Comparison of ENCODE assay signal across 21 cellular contexts in genomic region chr1:94093351-94093750, GRCh38. TPM values are rescaled to one million over a fixed set of nuclear protein-coding genes. Genes with fewer than 3 reads are reported as not detected.
DNase-seq lines count a peak whose midpoint lies in the region; ATAC-seq and TF ChIP-seq lines count a peak whose summit lies in the region.
"Had no signal": no experiment of that assay in that cellular context is flagged by ENCODE, and none has a peak within 500 bp of the region (broad histone marks: within the 10 kb centered on the region; RNA-seq: fewer than 3 reads in every experiment).

No MANE protein-coding gene starts in this region.

- TF ChIP-seq CTCF in heart left ventricle (IDR thresholded peaks at IDR 0.05) (no peak), neural progenitor cell (IDR thresholded peaks at IDR 0.05) (no peak), type B pancreatic cell (conservative IDR thresholded peaks at IDR 0.05) (no peak)

- H3K4me2 ChIP-seq in neural progenitor cell: peak overlapping the region; percentile 33
- H3K4me2 ChIP-seq: A549 had no signal

- DNase-seq in heart left ventricle (no peak), left ventricle myocardium superior (no peak), neural progenitor cell (ENCODE audit: low spot score) (peak; percentile 65), type B pancreatic cell (ENCODE audit: extremely low spot score, unreplicated experiment) (no peak), NCI-H128 (lab: John Stamatoyannopoulos, UW; ENCODE audit: unreplicated experiment) (no peak)
- DNase-seq: activated CD4-positive, alpha-beta memory T cell treated with anti-CD3 and anti-CD28 coated beads for 36 hours; CD8-positive, alpha-beta memory T cell; effector CD4-positive, alpha-beta T cell; foreskin fibroblast; immature natural killer cell; NCI-H1092 treated with DMSO at 0.1 percent for 48 hours; NCI-H345; stimulated activated CD4-positive, alpha-beta T cell treated with anti-CD3 and anti-CD28 coated beads, Interleukin-1b, Interleukin-23, amount 100 ng/mL, for 48 hours; stimulated activated CD8-positive, alpha-beta memory T cell treated with anti-CD3 and anti-CD28 coated beads, Interleukin-4, amount 100 ng/mL, for 48 hours had no signal

- peaks cover 0 to 76% (median 58%) of the 10 kb centered on the region in 12 donors for H3K4me1 ChIP-seq in heart left ventricle
- H3K4me1 ChIP-seq in duodenal mucosa (ENCODE audit: control insufficient read depth in 1 of 2, insufficient read depth in 2 of 2, low read length in 2 of 2): peaks cover 14% of the 10 kb centered on the region in 2 donors
- H3K4me1 ChIP-seq in neural progenitor cell: peaks cover 34% of the 10 kb centered on the region

- H3K9me3 ChIP-seq in heart left ventricle: no peaks in the 10 kb centered on the region
- no peaks in the 10 kb centered on the region for H3K9me3 ChIP-seq in duodenal mucosa (ENCODE audit: control insufficient read depth in 1 of 2, low read length in 2 of 2)
- no peaks in the 10 kb centered on the region for H3K9me3 ChIP-seq in neural progenitor cell (ENCODE audit: low read depth)
- H3K9me3 ChIP-seq: A549 had no signal

- peaks cover 18% of the 10 kb centered on the region for H3F3A ChIP-seq in neural progenitor cell (ENCODE audit: low read depth)

- H3K4me3 Mint-ChIP-seq in neural progenitor cell (no peak overlapping the region), type B pancreatic cell (no peak overlapping the region)
- H3K4me3 Mint-ChIP-seq: activated CD4-positive, alpha-beta memory T cell treated with anti-CD3 and anti-CD28 coated beads for 36 hours; activated T-helper 17 cell treated with anti-CD3 and anti-CD28 coated beads, Interleukin-2, amount 50 U/mL, for 72 hours; CD8-positive, alpha-beta memory T cell; IgD-negative memory B cell; immature natural killer cell had no signal

- H3K27ac ChIP-seq in heart left ventricle: peak overlapping the region; percentile 70 to 94 (median 82)
- H3K27ac ChIP-seq in duodenal mucosa (ENCODE audit: low read depth, low read length): peak overlapping the region; percentile 59
- no peak overlapping the region for H3K27ac ChIP-seq in neural progenitor cell
- H3K27ac ChIP-seq: A549 had no signal

- H3K4me1 Mint-ChIP-seq in neural progenitor cell (peaks cover 75% of the 10 kb centered on the region), type B pancreatic cell (ENCODE audit: unreplicated experiment) (peaks cover 63% of the 10 kb centered on the region)
- H3K4me1 Mint-ChIP-seq: IgD-negative memory B cell had no signal

- H3K36me3 Mint-ChIP-seq in neural progenitor cell (peaks cover 2% of the 10 kb centered on the region), type B pancreatic cell (peaks cover 5% of the 10 kb centered on the region)
- H3K36me3 Mint-ChIP-seq: activated CD4-positive, alpha-beta memory T cell treated with anti-CD3 and anti-CD28 coated beads for 36 hours; CD8-positive, alpha-beta memory T cell had no signal

- ATAC-seq in heart left ventricle (no peak), left ventricle myocardium superior (no peak), SK-N-SH treated with all-trans-retinoic acid at 6 μM for 48 hours (no peak), HG03159 (IDR thresholded peaks at IDR 0.05; ENCODE audit: unreplicated experiment) (no peak)
- ATAC-seq: A549; activated T-helper 17 cell treated with anti-CD3 and anti-CD28 coated beads, Interleukin-2, amount 50 U/mL, for 72 hours had no signal

- peaks cover 0 to under 1% (median 0%) of the 10 kb centered on the region in 9 donors for H3K27me3 ChIP-seq in heart left ventricle
- no peaks in the 10 kb centered on the region for H3K27me3 ChIP-seq in duodenal mucosa (ENCODE audit: control insufficient read depth in 1 of 2, insufficient read depth in 2 of 2, low read length in 2 of 2)
- no peaks in the 10 kb centered on the region for H3K27me3 ChIP-seq in neural progenitor cell

- 87 to 96% (median 92%) methylated on average over 4 of the region's 4 CpGs for WGBS in heart left ventricle, 4 donors

- H3K36me3 ChIP-seq in heart left ventricle (no peaks in the 10 kb centered on the region), duodenal mucosa (ENCODE audit: control insufficient read depth in 1 of 2, insufficient read depth in 2 of 2, low read length in 2 of 2) (no peaks in the 10 kb centered on the region), neural progenitor cell (no peaks in the 10 kb centered on the region)

- H3K27me3 Mint-ChIP-seq in neural progenitor cell (ENCODE audit: insufficient read depth, low read depth) (peaks cover 8% of the 10 kb centered on the region), type B pancreatic cell (no peaks in the 10 kb centered on the region)

- peak overlapping the region; percentile 74 for H3K27ac Mint-ChIP-seq in neural progenitor cell
- peak overlapping the region; percentile 93 for H3K27ac Mint-ChIP-seq in type B pancreatic cell
- H3K27ac Mint-ChIP-seq: activated CD4-positive, alpha-beta memory T cell treated with anti-CD3 and anti-CD28 coated beads for 36 hours; activated T-helper 17 cell treated with anti-CD3 and anti-CD28 coated beads, Interleukin-2, amount 50 U/mL, for 72 hours; IgD-negative memory B cell; progenitor cell of endocrine pancreas had no signal

- H3K4me3 ChIP-seq in heart left ventricle (no peak overlapping the region), duodenal mucosa (ENCODE audit: low read depth in 1 of 2, low read length in 2 of 2) (no peak overlapping the region), neural progenitor cell (no peak overlapping the region)
- H3K4me3 ChIP-seq: A549 had no signal

- H3K79me2 ChIP-seq in neural progenitor cell (ENCODE audit: low read depth): no peaks in the 10 kb centered on the region

- no peak overlapping the region for H3K9ac ChIP-seq in duodenal mucosa (ENCODE audit: low read depth in 1 of 2, low read length in 2 of 2)
- H3K9ac ChIP-seq in neural progenitor cell: no peak overlapping the region

- H4K20me1 ChIP-seq in neural progenitor cell (ENCODE audit: low read depth): no peaks in the 10 kb centered on the region

- no peak overlapping the region for H2AFZ ChIP-seq in neural progenitor cell (replicated peaks)

- no peak for TF ChIP-seq POLR2A in heart left ventricle (IDR thresholded peaks at IDR 0.05)

- intact Hi-C loops in heart left ventricle (cut with DNase I) (loop anchor here in 1 of 10 donors (10.0 kb wide), 1 partner anchor 71 kb away; no protein-coding TSS in a partner anchor), left ventricle myocardium superior (cut with micrococcal nuclease) (no loop called here)

- H3K9me3 Mint-ChIP-seq in neural progenitor cell (no peaks in the 10 kb centered on the region), type B pancreatic cell (peaks cover 5% of the 10 kb centered on the region)
- H3K9me3 Mint-ChIP-seq: activated CD4-positive, alpha-beta memory T cell treated with anti-CD3 and anti-CD28 coated beads for 36 hours; activated T-helper 17 cell treated with anti-CD3 and anti-CD28 coated beads, Interleukin-2, amount 50 U/mL, for 72 hours; CD8-positive, alpha-beta memory T cell; immature natural killer cell had no signal

TF ChIP-seq in SK-N-SH treated with all-trans-retinoic acid at 6 μM for 48 hours, 23 proteins besides CTCF, POLR2A, EP300 and RAD21 (continues in another document):
- TF ChIP-seq PATZ1 (CRISPR knock-in tag; IDR thresholded peaks at IDR 0.05; ENCODE audit: borderline replicate concordance): no peak
- TF ChIP-seq TOX (CRISPR knock-in tag; IDR thresholded peaks at IDR 0.05; ENCODE audit: borderline replicate concordance): no peak
- TF ChIP-seq ZFP30 (CRISPR knock-in tag; IDR thresholded peaks at IDR 0.05): no peak
- TF ChIP-seq ZNF70 (CRISPR knock-in tag; IDR thresholded peaks at IDR 0.05): no peak
- TF ChIP-seq RARB (CRISPR knock-in tag; IDR thresholded peaks at IDR 0.05): no peak
- no peak for TF ChIP-seq POU6F1 (CRISPR knock-in tag; IDR thresholded peaks at IDR 0.05; ENCODE audit: borderline replicate concordance, low read depth)
- TF ChIP-seq PPARA (CRISPR knock-in tag; IDR thresholded peaks at IDR 0.05; ENCODE audit: borderline replicate concordance): no peak

RNA-seq across cellular contexts. Expression of gene ABCA4, which starts 27.6 kb away (rescaled TPM):
- total RNA-seq in heart left ventricle: under 1 TPM in 7 of 9 donors, not detected in 2; 0.13 to 0.37 (median 0.24) TPM
- polyA plus RNA-seq in heart left ventricle: under 1 TPM; 0.04 to 0.08 TPM
- 0.55 TPM for total RNA-seq in left ventricle myocardium superior
- total RNA-seq in neural progenitor cell (ENCODE audit: low replicate concordance): 0.87 and 1.2 TPM in 2 replicates
- total RNA-seq in type B pancreatic cell (ENCODE audit: low replicate concordance): 3.2 and 6.4 TPM in 2 replicates
- total RNA-seq: activated CD4-positive, alpha-beta memory T cell treated with anti-CD3 and anti-CD28 coated beads for 36 hours; activated T-helper 17 cell treated with anti-CD3 and anti-CD28 coated beads, Interleukin-2, amount 50 U/mL, for 72 hours; CD8-positive, alpha-beta memory T cell had no signal
- polyA plus RNA-seq: CD8-positive, alpha-beta memory T cell; IgD-negative memory B cell had no signal
